Comparison of ENCODE assay signal across 8 cellular contexts in the genomic region with DNA sequence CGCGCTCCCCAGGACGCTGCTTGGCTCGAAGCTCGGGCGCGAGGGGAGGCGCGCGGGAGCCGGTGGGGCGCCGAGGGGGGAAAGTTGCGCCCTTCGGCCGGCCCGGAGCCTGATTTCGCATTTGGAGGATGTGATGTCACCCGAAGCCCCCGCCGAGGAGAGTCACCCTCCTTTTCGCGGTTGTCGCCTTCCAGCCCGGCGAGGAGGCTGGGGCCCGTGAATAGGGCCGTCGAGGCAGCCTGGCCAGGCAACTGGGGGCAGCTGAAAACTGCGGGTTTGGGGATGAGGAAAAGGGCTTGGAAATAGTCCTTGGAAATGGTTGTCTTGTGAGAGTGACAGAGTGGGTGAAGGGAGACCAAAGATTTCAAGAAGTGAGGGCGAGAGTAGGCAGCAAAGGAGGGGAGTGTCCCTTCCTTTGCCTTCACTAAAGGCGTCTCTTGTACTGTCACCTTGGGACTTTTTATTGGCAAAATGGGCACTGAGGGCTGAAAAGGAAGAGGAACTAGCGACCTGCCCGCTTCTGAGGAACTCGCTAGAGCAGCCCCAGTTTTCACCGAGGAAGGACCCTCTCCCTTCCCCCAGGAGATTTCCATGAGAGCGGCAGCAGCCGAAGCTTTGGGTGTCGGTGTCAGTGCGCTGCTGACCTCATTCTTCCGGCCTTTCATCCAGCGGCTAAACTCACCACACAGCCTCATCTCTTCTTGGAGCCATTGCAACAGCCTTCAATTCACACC. TPM values are rescaled to one million over a fixed set of nuclear protein-coding genes. Genes with fewer than 3 reads are reported as not detected.
DNase-seq lines count a peak whose midpoint lies in the region; ATAC-seq and TF ChIP-seq lines count a peak whose summit lies in the region.

A gene (minus strand): TSS at position 86 of the 734 bp plus-strand sequence. CDS start 88 bp downstream, outside the sequence.

- peak in 1 of 8 donors; percentile 20 for ATAC-seq in heart right ventricle
- no peak for ATAC-seq in Right ventricle myocardium inferior
- ATAC-seq in left lung = peak; percentile 40
- ATAC-seq in upper lobe of left lung (ENCODE audit: low FRiP score in 2 of 2) = peak in 1 of 2 donors; percentile 33
- ATAC-seq in HG02884 (IDR thresholded peaks at IDR 0.05; ENCODE audit: unreplicated experiment) = no peak
- ATAC-seq in GM18505 (IDR thresholded peaks at IDR 0.05; ENCODE audit: unreplicated experiment) = no peak

- H3K27me3 ChIP-seq in heart right ventricle (peaks cover 11 to 84% (median 63%) of the 10 kb centered on the region in 7 donors), left lung (peaks cover 53 to 72% of the 10 kb centered on the region in 2 donors), upper lobe of left lung (peaks cover 3 to 32% (median 20%) of the 10 kb centered on the region in 4 donors)

- intact Hi-C loops in heart right ventricle (cut with DNase I) (no loop called here), Right ventricle myocardium inferior (cut with DNase I) (no loop called here), left lung (cut with DNase I) (no loop called here), posterior cingulate gyrus (cut with DNase I) (no loop called here)

- WGBS in heart right ventricle, 2 donors = 14 to 19% methylated on average over 42 of the region's 42 CpGs
- 7 to 10% methylated on average over 19 to 26 of the region's 42 CpGs for WGBS in upper lobe of left lung, 2 donors

- H3K4me3 ChIP-seq in heart right ventricle = peak within 1 kb of the TSS in 9 of 10 donors; percentile 14 to 50 (median 30)
- peak within 1 kb of the TSS in 1 of 2 donors; percentile 22 for H3K4me3 ChIP-seq in left lung
- H3K4me3 ChIP-seq in upper lobe of left lung = peak within 1 kb of the TSS in 3 of 4 donors; percentile 19 to 39 (median 29)

- DNase-seq in heart right ventricle (no peak), Right ventricle myocardium inferior (ENCODE audit: missing footprints) (no peak), left lung (no peak), upper lobe of left lung (peak in 1 of 2 donors; percentile 76), posterior cingulate gyrus (no peak)
- DNase-seq in activated naive CD4-positive, alpha-beta T cell treated with anti-CD3 and anti-CD28 coated beads, Interleukin-2, amount 50 U/mL, for 16 hours = peak; percentile 24

- TF ChIP-seq CTCF in heart right ventricle (IDR thresholded peaks at IDR 0.05) = no peak
- TF ChIP-seq CTCF in left lung (IDR thresholded peaks at IDR 0.05) = no peak
- TF ChIP-seq CTCF in upper lobe of left lung (IDR thresholded peaks at IDR 0.05) = no peak

- TF ChIP-seq EP300 in upper lobe of left lung (IDR thresholded peaks at IDR 0.05) = no peak

- H3K9me3 ChIP-seq in heart right ventricle (peaks cover 0 to 11% (median 0%) of the 10 kb centered on the region in 11 donors), left lung (peaks cover 0 to 6% of the 10 kb centered on the region in 2 donors), upper lobe of left lung (peaks cover under 1 to 6% (median 3%) of the 10 kb centered on the region in 4 donors)

- no peaks in the 10 kb centered on the region for H3K36me3 ChIP-seq in heart right ventricle
- no peaks in the 10 kb centered on the region for H3K36me3 ChIP-seq in left lung
- no peaks in the 10 kb centered on the region for H3K36me3 ChIP-seq in upper lobe of left lung

- H3K4me1 ChIP-seq in heart right ventricle (peaks cover 5 to 45% (median 39%) of the 10 kb centered on the region in 9 donors), left lung (peaks cover 19 to 30% of the 10 kb centered on the region in 2 donors), upper lobe of left lung (peaks cover 19 to 38% (median 30%) of the 10 kb centered on the region in 4 donors)

- H3K27ac ChIP-seq in heart right ventricle (peak within 1 kb of the TSS in 1 of 10 donors; percentile 78), left lung (peak within 1 kb of the TSS in 1 of 2 donors; percentile 28), upper lobe of left lung (peak within 1 kb of the TSS in 2 of 4 donors; percentile 64 to 75)

- TF ChIP-seq POLR2A in upper lobe of left lung (IDR thresholded peaks at IDR 0.05) (peak in 1 of 4 donors; percentile 45), GM18505 (IDR thresholded peaks at IDR 0.05; ENCODE audit: borderline replicate concordance, extremely low read depth, insufficient read depth, insufficient read length) (no peak)

RNA-seq across cellular contexts. Expression of the gene that starts here (rescaled TPM):
- total RNA-seq in heart right ventricle (10 to 100 TPM in 1 of 10 donors, under 1 TPM in 8, not detected in 1; 0.19 to 11.8 (median 0.48) TPM), Right ventricle myocardium inferior (1.2 TPM), left lung (1 to 10 TPM; 1.5 to 9.1 TPM), upper lobe of left lung (1 to 10 TPM; 4.1 to 5.6 (median 4.7) TPM)
- under 1 TPM; 0.35 to 0.73 TPM for polyA plus RNA-seq in heart right ventricle
